1 cellular context compared by ENCODE assay signal in genomic region chr2:10363861-10364610, GRCh38.
TF ChIP-seq lines count a peak whose summit lies in the region.

No MANE protein-coding gene starts in this region.

TF ChIP-seq in H1, 55 proteins besides CTCF, POLR2A, EP300 and RAD21:
- TF ChIP-seq CHD1 (IDR thresholded peaks at IDR 0.05; ENCODE audit: low read depth, low read length): no peak
TF ChIP-seq in H1: peak in this region for 0.
